Comparison of ENCODE assay signal across 27 cellular contexts in genomic region chr9:131459056-131459455, GRCh38. TPM values are rescaled to one million over a fixed set of nuclear protein-coding genes. Genes with fewer than 3 reads are reported as not detected.
A peak's percentile ranks its signal among the peaks of the same experiment; 100 is the strongest.
DNase-seq lines count a peak whose midpoint lies in the region; ATAC-seq, FAIRE-seq and TF ChIP-seq lines count a peak whose summit lies in the region.
"Had no signal": no experiment of that assay in that cellular context is flagged by ENCODE, and none has a peak within 500 bp of the region (broad histone marks: within the 10 kb centered on the region; RNA-seq: fewer than 3 reads in every experiment).

No MANE protein-coding gene starts in this region.

- TF ChIP-seq CTCF in RWPE2 (IDR thresholded peaks at IDR 0.05; ENCODE audit: poor library complexity, severe bottlenecking) (no peak), H1 (IDR thresholded peaks at IDR 0.05; ENCODE audit: control extremely low read depth in 1 of 3, insufficient read depth in 1 of 3, low read depth in 1 of 3, low read length in 3 of 3) (no peak), progenitor cell of endocrine pancreas (IDR thresholded peaks at IDR 0.05; ENCODE audit: unreplicated experiment) (no peak)

- CTCF ChIA-PET in H1 (lab: Charles Lee; ENCODE audit: partially characterized antibody) = interaction anchor here (1.0 to 5.1 kb wide), 4 partner anchors 9 to 34 kb away, joined by 3 to 31 read pairs (median 6); no protein-coding TSS in a partner anchor

- no peak overlapping the region for H3K9ac ChIP-seq in H1 (replicated peaks in 1 of 4; ENCODE audit: extremely low read depth in 1 of 4, low read depth in 3 of 4, low read length in 3 of 4)
- H3K9ac ChIP-seq: KMS-11 had no signal

- TF ChIP-seq EP300 in H1 (IDR thresholded peaks at IDR 0.05; ENCODE audit: borderline replicate concordance in 1 of 2, low read depth in 2 of 2, low read length in 2 of 2) = no peak

- no peak overlapping the region for H3K14ac ChIP-seq in H1 (ENCODE audit: insufficient read length)

- H2AFZ ChIP-seq in H1 (ENCODE audit: low read length) = no peak overlapping the region

- H3K36me3 Mint-ChIP-seq in progenitor cell of endocrine pancreas (ENCODE audit: insufficient read depth) = peaks cover 44% of the 10 kb centered on the region

- 98% methylated on average over 10 of the region's 10 CpGs; no CpG with 5 or more reads in 1 of the 2 experiments for WGBS in H1 (ENCODE audit: extremely low coverage in 1 of 2, insufficient coverage in 1 of 2, insufficient read length in 1 of 2, insufficient replicate concordance in 2 of 2, low coverage in 1 of 2, low lambda C conversion rate in 2 of 2, missing lambda C conversion rate in 1 of 2), 2 experiments

- no peak overlapping the region for H3K56ac ChIP-seq in H1 (replicated peaks; ENCODE audit: insufficient read length, low read depth, low read length)

- H3K4me1 ChIP-seq in RWPE2 (ENCODE audit: insufficient read depth, poor library complexity, severe bottlenecking) = no peaks in the 10 kb centered on the region
- no peaks in the 10 kb centered on the region for H3K4me1 ChIP-seq in H1 (replicated peaks in 1 of 4; ENCODE audit: control insufficient read depth in 3 of 4, insufficient read depth in 4 of 4, low read length in 3 of 4)
- H3K4me1 ChIP-seq: colonic mucosa, SJSA1, vagina had no signal

- H3K27me3 Mint-ChIP-seq in progenitor cell of endocrine pancreas = no peaks in the 10 kb centered on the region
- H3K27me3 Mint-ChIP-seq: B cell; stimulated activated memory B cell treated with anti-CD40 and anti-IgM and Interleukin-4, amounts not matched to agents 10 μg/mL and 1 μg/mL and 100 μg/mL, for 72 hours had no signal

- no peak overlapping the region for H2BK120ac ChIP-seq in H1 (replicated peaks; ENCODE audit: low read depth, low read length)

- ATAC-seq in RWPE2 (ENCODE audit: low read depth) = no peak
- ATAC-seq: Panc1; stimulated activated memory B cell treated with anti-CD40 and anti-IgM and Interleukin-4, amounts not matched to agents 10 μg/mL and 1 μg/mL and 100 μg/mL, for 72 hours had no signal

- peaks cover 0 to 8% of the 10 kb centered on the region in 2 experiments; a peak in 2 of 4 replicates for H3K79me2 ChIP-seq in H1 (ENCODE audit: control insufficient read depth in 1 of 2, insufficient read depth in 2 of 2, low read length in 2 of 2)

- no peak for FAIRE-seq in H1 (lab: Jason Lieb, UNC)
- FAIRE-seq: H54, HTR-8/SVneo, islet of Langerhans, small intestine had no signal

- TF ChIP-seq POLR2A in H1 (IDR thresholded peaks at IDR 0.05; ENCODE audit: control extremely low read depth in 1 of 2, low read depth in 2 of 2, low read length in 2 of 2) = no peak

- H3K4me3 ChIP-seq in RWPE2 (ENCODE audit: severe bottlenecking) (no peak overlapping the region), H1 (ENCODE audit: extremely low read depth in 1 of 4, insufficient read depth in 2 of 4, low read depth in 3 of 4, low read length in 4 of 4) (no peak overlapping the region)
- H3K4me3 ChIP-seq: colonic mucosa, SJSA1, thoracic aorta, vagina had no signal

- H3K36me3 ChIP-seq in RWPE2 (ENCODE audit: low read depth) (peaks cover 94% of the 10 kb centered on the region), H1 (ENCODE audit: control insufficient read depth in 2 of 4, insufficient read depth in 4 of 4, low read length in 3 of 4) (peaks cover 44 to 91% (median 77%) of the 10 kb centered on the region in 4 experiments)

- H2AK5ac ChIP-seq in H1 (ENCODE audit: low read depth, low read length) = no peak overlapping the region

- no peak overlapping the region for H2BK5ac ChIP-seq in H1 (ENCODE audit: low read depth, low read length)

- peak; percentile 51 for DNase-seq in activated effector memory CD4-positive, alpha-beta T cell treated with anti-CD3 and anti-CD28 coated beads, Interleukin-2, amount 50 U/mL, for 16 hours
- DNase-seq in activated effector memory CD4-positive, alpha-beta T cell treated with Interleukin-2 at 50 U/mL for 16 hours = no peak
- DNase-seq in RWPE2 (ENCODE audit: low spot score) (peak; percentile 17), H1 (ENCODE audit: low read depth in 1 of 2, low spot score in 2 of 2) (no peak), progenitor cell of endocrine pancreas (ENCODE audit: low spot score, unreplicated experiment) (no peak), SKM-1 (lab: John Stamatoyannopoulos, UW; ENCODE audit: unreplicated experiment) (no peak), NCI-H345 treated with DMSO at 0.1 percent for 48 hours (lab: John Stamatoyannopoulos, UW; ENCODE audit: unreplicated experiment) (no peak)
- no peak for DNase-seq in activated CD4-positive, CD25-positive, alpha-beta regulatory T cell treated with anti-CD3 and anti-CD28 coated beads, Interleukin-2, amount 50 U/mL, for 72 hours
- DNase-seq: activated CD4-positive, alpha-beta T cell treated with anti-CD3 and anti-CD28 coated beads for 4 hours; activated gamma-delta T cell; colonic mucosa; DMS79; NCI-H1436 treated with DMSO at 0.1 percent for 48 hours; NCI-H510A treated with DMSO at 0.1 percent for 48 hours; NK-92 treated with Interleukin-12 subunit alpha and Interleukin-12 subunit beta, amount 100 ng/mL, for 24 hours; small intestine; stimulated activated CD4-positive, alpha-beta T cell treated with anti-CD3 and anti-CD28 coated beads, Interleukin-2, amount 100 ng/mL, for 24 hours had no signal

- no peak overlapping the region for H2BK20ac ChIP-seq in H1 (ENCODE audit: low read length)

- no peak overlapping the region for H3K23ac ChIP-seq in H1 (ENCODE audit: insufficient read length)

- H3K27ac ChIP-seq in RWPE2 (ENCODE audit: poor library complexity, severe bottlenecking) = no peak overlapping the region
- no peak overlapping the region for H3K27ac ChIP-seq in H1 (ENCODE audit: low read depth, low read length)
- H3K27ac ChIP-seq: colonic mucosa, KMS-11, SJSA1, thoracic aorta, vagina had no signal

- POLR2A ChIA-PET in H1 (lab: Charles Lee; ENCODE audit: partially characterized antibody) = interaction anchor here (0.7 to 1.8 kb wide), 6 partner anchors 9 to 63 kb away, joined by 3 to 5 read pairs (median 4); no protein-coding TSS in a partner anchor

- H3K9me3 ChIP-seq in RWPE2 (ENCODE audit: severe bottlenecking) = peaks cover 2% of the 10 kb centered on the region
- no peaks in the 10 kb centered on the region for H3K9me3 ChIP-seq in H1 (ENCODE audit: insufficient read depth in 2 of 2, low read depth in 1 of 2, low read length in 1 of 2)
- H3K9me3 ChIP-seq: colonic mucosa, SJSA1, thoracic aorta, vagina had no signal

- H4K5ac ChIP-seq in H1 (ENCODE audit: insufficient read length, low read depth, low read length) = no peak overlapping the region

- no peaks in the 10 kb centered on the region for H3K9me3 Mint-ChIP-seq in progenitor cell of endocrine pancreas (ENCODE audit: low read depth)
- H3K9me3 Mint-ChIP-seq: stimulated activated memory B cell treated with anti-CD40 and anti-IgM and Interleukin-4, amounts not matched to agents 10 μg/mL and 1 μg/mL and 100 μg/mL, for 72 hours had no signal

- H4K8ac ChIP-seq in H1 (ENCODE audit: extremely low read depth, insufficient read depth, low read length) = no peak overlapping the region

- no peaks in the 10 kb centered on the region for H3K23me2 ChIP-seq in H1 (ENCODE audit: low read depth, low read length)

- peaks cover 8 to 21% of the 10 kb centered on the region in 2 experiments for H4K20me1 ChIP-seq in H1 (replicated peaks in 1 of 2; ENCODE audit: control insufficient read depth in 1 of 2, insufficient read depth in 2 of 2, low read length in 2 of 2)

- no peak overlapping the region for H3K4me3 Mint-ChIP-seq in progenitor cell of endocrine pancreas (ENCODE audit: low read depth)
- H3K4me3 Mint-ChIP-seq: B cell; stimulated activated memory B cell treated with anti-CD40 and anti-IgM and Interleukin-4, amounts not matched to agents 10 μg/mL and 1 μg/mL and 100 μg/mL, for 72 hours had no signal

- H3K27ac Mint-ChIP-seq in progenitor cell of endocrine pancreas = peak overlapping the region; percentile 67
- H3K27ac Mint-ChIP-seq: B cell had no signal

- no peak overlapping the region for H3K4me2 ChIP-seq in H1 (ENCODE audit: insufficient read depth in 1 of 2, low read depth in 2 of 2, low read length in 2 of 2)
- H3K4me2 ChIP-seq: KMS-11 had no signal

- H3K79me1 ChIP-seq in H1 (ENCODE audit: low read depth, low read length) = peaks cover 16% of the 10 kb centered on the region

- H3K27me3 ChIP-seq in RWPE2 (ENCODE audit: insufficient read depth, poor library complexity, severe bottlenecking) = no peaks in the 10 kb centered on the region
- H3K27me3 ChIP-seq in H1 (replicated peaks in 1 of 4; ENCODE audit: control insufficient read depth in 3 of 4, extremely low read depth in 1 of 4, insufficient read depth in 3 of 4, low read length in 3 of 4) = no peaks in the 10 kb centered on the region
- H3K27me3 ChIP-seq: colonic mucosa, SJSA1, vagina had no signal

- TF ChIP-seq RAD21 in H1 (IDR thresholded peaks at IDR 0.05 in 1 of 2, conservative IDR thresholded peaks at IDR 0.05 in 1 of 2; ENCODE audit: low read depth in 2 of 2, low read length in 2 of 2) = no peak

- no peak overlapping the region for H4K91ac ChIP-seq in H1 (replicated peaks; ENCODE audit: insufficient read length, low read length)

- H3K4me1 Mint-ChIP-seq in progenitor cell of endocrine pancreas (ENCODE audit: low read depth) = no peaks in the 10 kb centered on the region
- H3K4me1 Mint-ChIP-seq: B cell had no signal

- H2BK15ac ChIP-seq in H1 (ENCODE audit: low read length) = no peak overlapping the region

- H2BK12ac ChIP-seq in H1 (ENCODE audit: low read depth, low read length) = no peak overlapping the region

- no peak overlapping the region for H3K18ac ChIP-seq in H1 (ENCODE audit: extremely low read depth, low read length)

- no peak overlapping the region for H3K4ac ChIP-seq in H1 (replicated peaks; ENCODE audit: insufficient read length, low read depth, low read length)

TF ChIP-seq in H1, 55 proteins besides CTCF, POLR2A, EP300 and RAD21 (continues in another document):
- TF ChIP-seq CBX8 (IDR thresholded peaks at IDR 0.05; ENCODE audit: borderline replicate concordance, low read depth, low read length) = no peak
- TF ChIP-seq TEAD4 (IDR thresholded peaks at IDR 0.05; ENCODE audit: low read depth, low read length) = no peak
- TF ChIP-seq, protein P1, sequence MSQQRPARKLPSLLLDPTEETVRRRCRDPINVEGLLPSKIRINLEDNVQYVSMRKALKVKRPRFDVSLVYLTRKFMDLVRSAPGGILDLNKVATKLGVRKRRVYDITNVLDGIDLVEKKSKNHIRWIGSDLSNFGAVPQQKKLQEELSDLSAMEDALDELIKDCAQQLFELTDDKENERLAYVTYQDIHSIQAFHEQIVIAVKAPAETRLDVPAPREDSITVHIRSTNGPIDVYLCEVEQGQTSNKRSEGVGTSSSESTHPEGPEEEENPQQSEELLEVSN (IDR thresholded peaks at IDR 0.05) = no peak

RNA-seq across cellular contexts. Expression of gene POMT1, which starts 43.7 kb away (rescaled TPM):
- 22.3 and 25.7 TPM in 2 replicates for total RNA-seq in H1 (2021; fragmentation: NEBNext Ultra II Directional; extraction: Animal tissue kit (Norgen Biotek cat#: 25700))
- polyA plus RNA-seq in H1 (2011; rRNA removed) = 33.2 and 41.8 TPM in 2 replicates
- polyA plus RNA-seq in H1 (2011; cell fraction: cytosol; rRNA removed) = 26.4 TPM
- polyA plus RNA-seq in H1 (2011; cell fraction: nucleus; rRNA removed) = 139 TPM
- 25.0 to 35.0 TPM (median 30.7 TPM) in 4 replicates for polyA plus RNA-seq in H1 (2012, experiment 1 of 2)
- polyA plus RNA-seq in H1 (2012, experiment 2 of 2) = 16.7 TPM
- 19.9 TPM for polyA plus RNA-seq in H1 (2013, experiment 1 of 2)
- 17.4 TPM for polyA plus RNA-seq in H1 (2013, experiment 2 of 2)
- 25.0 and 29.3 TPM in 2 replicates for polyA minus RNA-seq in H1 (2011; rRNA and poly(A)+ RNA removed)
- polyA minus RNA-seq in H1 (2011; cell fraction: cytosol; rRNA and poly(A)+ RNA removed) = 11.9 TPM
- 21.2 TPM for polyA minus RNA-seq in H1 (2011; cell fraction: nucleus; rRNA and poly(A)+ RNA removed)
- total RNA-seq in progenitor cell of endocrine pancreas = 61.0 and 64.3 TPM in 2 replicates

Comparison
In these comparisons a context has a peak if more than half of its experiments do, and no peak if none do; other contexts are left out.
1. DNase-seq: peak in activated effector memory CD4-positive, alpha-beta T cell treated with anti-CD3 and anti-CD28 coated beads, Interleukin-2, amount 50 U/mL, for 16 hours (single experiment) and RWPE2 (single experiment); none in activated effector memory CD4-positive, alpha-beta T cell treated with Interleukin-2 at 50 U/mL for 16 hours (single experiment), H1 (0 of 2), progenitor cell of endocrine pancreas (single experiment), activated CD4-positive, CD25-positive, alpha-beta regulatory T cell treated with anti-CD3 and anti-CD28 coated beads, Interleukin-2, amount 50 U/mL, for 72 hours (single experiment), SKM-1 (single experiment) and NCI-H345 treated with DMSO at 0.1 percent for 48 hours (single experiment).